12 cellular contexts compared by ENCODE assay signal in the genomic region with DNA sequence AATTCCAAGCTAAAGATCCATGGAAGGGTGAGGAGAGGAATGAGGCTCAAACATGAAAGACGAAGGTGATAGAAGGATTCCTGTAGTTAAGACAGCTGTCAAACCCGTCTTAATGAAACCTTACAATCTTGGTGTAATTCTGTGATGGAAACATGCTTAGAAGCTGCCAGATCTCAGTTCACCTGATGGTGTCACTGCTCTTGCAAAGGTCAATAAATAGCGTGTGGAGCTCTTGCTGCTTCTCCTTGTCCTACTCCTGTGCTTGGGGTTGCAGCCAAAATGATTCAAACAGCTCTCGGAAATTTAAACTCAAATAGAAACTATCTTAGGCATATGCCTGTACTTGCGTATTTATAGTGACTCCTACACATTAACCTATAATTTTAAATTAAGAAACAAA.
DNase-seq lines count a peak whose midpoint lies in the region; ATAC-seq and TF ChIP-seq lines count a peak whose summit lies in the region.
"Had no signal": no experiment of that assay in that cellular context is flagged by ENCODE, and none has a peak within 500 bp of the region (broad histone marks: within the 10 kb centered on the region; RNA-seq: fewer than 3 reads in every experiment).

No MANE protein-coding gene starts in this region.

- H3K27me3 ChIP-seq in H7 (ENCODE audit: control insufficient read depth, insufficient read depth, low read length) (no peaks in the 10 kb centered on the region), RWPE2 (ENCODE audit: insufficient read depth, poor library complexity, severe bottlenecking) (peaks cover 7% of the 10 kb centered on the region)
- H3K27me3 ChIP-seq: heart right ventricle, SJCRH30 had no signal

- TF ChIP-seq CTCF in RWPE2 (IDR thresholded peaks at IDR 0.05; ENCODE audit: poor library complexity, severe bottlenecking): no peak

- no peaks in the 10 kb centered on the region for H3K9me3 ChIP-seq in RWPE2 (ENCODE audit: severe bottlenecking)
- H3K9me3 ChIP-seq: SJCRH30 had no signal

- no peaks in the 10 kb centered on the region for H3K36me3 ChIP-seq in H7 (replicated peaks; ENCODE audit: control insufficient read depth, insufficient read depth, low read length)
- no peaks in the 10 kb centered on the region for H3K36me3 ChIP-seq in RWPE2 (ENCODE audit: low read depth)
- H3K36me3 ChIP-seq: heart right ventricle, SJCRH30 had no signal

- no peak overlapping the region for H3K4me3 ChIP-seq in H7 (ENCODE audit: insufficient read depth, low read depth, low read length)
- H3K4me3 ChIP-seq in RWPE2 (ENCODE audit: severe bottlenecking): no peak overlapping the region
- H3K4me3 ChIP-seq: heart right ventricle, SJCRH30 had no signal

- ATAC-seq in RWPE2 (ENCODE audit: low read depth) (peak; percentile 40; the same call in 1 of the 3 replicates), left lobe of liver (peak; percentile 34), HG03342 (IDR thresholded peaks at IDR 0.05; ENCODE audit: unreplicated experiment) (no peak), HG03280 (IDR thresholded peaks at IDR 0.05; ENCODE audit: unreplicated experiment) (no peak)
- ATAC-seq: CD8-positive, alpha-beta T cell; heart right ventricle had no signal

- peak; percentile 72 for DNase-seq in H7
- DNase-seq in NCI-H146 treated with DMSO at 0.1 percent for 48 hours (lab: John Stamatoyannopoulos, UW; ENCODE audit: unreplicated experiment): peak; percentile 2
- no peak for DNase-seq in RWPE2 (ENCODE audit: low spot score)
- no peak for DNase-seq in left lobe of liver (ENCODE audit: low spot score)
- no peak for DNase-seq in NK-92 treated with Interleukin-12 subunit alpha and Interleukin-12 subunit beta, amount 100 ng/mL, for 24 hours (lab: John Stamatoyannopoulos, UW)
- DNase-seq: activated CD4-positive, CD25-positive, alpha-beta regulatory T cell; CD8-positive, alpha-beta T cell; heart right ventricle had no signal

- no peak overlapping the region for H3K27ac ChIP-seq in RWPE2 (ENCODE audit: poor library complexity, severe bottlenecking)
- H3K27ac ChIP-seq: epithelial cell of prostate, heart right ventricle, SJCRH30 had no signal

- H3K4me1 ChIP-seq in RWPE2 (ENCODE audit: insufficient read depth, poor library complexity, severe bottlenecking): no peaks in the 10 kb centered on the region
- H3K4me1 ChIP-seq: heart right ventricle, SJCRH30 had no signal

Comparison
In these comparisons a context has a peak if more than half of its experiments do, and no peak if none do; other contexts are left out.
1. DNase-seq: peak in H7 (single experiment) and NCI-H146 treated with DMSO at 0.1 percent for 48 hours (single experiment); none in RWPE2 (single experiment), left lobe of liver (single experiment) and NK-92 treated with Interleukin-12 subunit alpha and Interleukin-12 subunit beta, amount 100 ng/mL, for 24 hours (single experiment).
2. ATAC-seq: peak in RWPE2 (single experiment) and left lobe of liver (single experiment); none in HG03342 (single experiment) and HG03280 (single experiment).